ENCODE assay signal across 1 cellular context in genomic region chr18:712401-713134, GRCh38.
A peak's percentile ranks its signal among the peaks of the same experiment; 100 is the strongest.
TF ChIP-seq lines count a peak whose summit lies in the region.

A gene with protein sequence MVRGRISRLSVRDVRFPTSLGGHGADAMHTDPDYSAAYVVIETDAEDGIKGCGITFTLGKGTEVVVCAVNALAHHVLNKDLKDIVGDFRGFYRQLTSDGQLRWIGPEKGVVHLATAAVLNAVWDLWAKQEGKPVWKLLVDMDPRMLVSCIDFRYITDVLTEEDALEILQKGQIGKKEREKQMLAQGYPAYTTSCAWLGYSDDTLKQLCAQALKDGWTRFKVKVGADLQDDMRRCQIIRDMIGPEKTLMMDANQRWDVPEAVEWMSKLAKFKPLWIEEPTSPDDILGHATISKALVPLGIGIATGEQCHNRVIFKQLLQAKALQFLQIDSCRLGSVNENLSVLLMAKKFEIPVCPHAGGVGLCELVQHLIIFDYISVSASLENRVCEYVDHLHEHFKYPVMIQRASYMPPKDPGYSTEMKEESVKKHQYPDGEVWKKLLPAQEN (minus strand): TSS chr18:712630. CDS start chr18:712587, 43 bp downstream.

TF ChIP-seq in HepG2, 621 proteins besides CTCF, POLR2A, EP300 and RAD21 (continued from another document):
- no peak for TF ChIP-seq IRF1 (CRISPR knock-in tag; IDR thresholded peaks at IDR 0.05; ENCODE audit: low read depth)
- no peak for TF ChIP-seq NCOA2 (CRISPR knock-in tag; IDR thresholded peaks at IDR 0.05)
- 0 out of 2 replicates have a peak, but pooled peaks have one; percentile 33 for TF ChIP-seq RARG (CRISPR knock-in tag; IDR thresholded peaks at IDR 0.05; ENCODE audit: low read depth)
- TF ChIP-seq, protein P1, sequence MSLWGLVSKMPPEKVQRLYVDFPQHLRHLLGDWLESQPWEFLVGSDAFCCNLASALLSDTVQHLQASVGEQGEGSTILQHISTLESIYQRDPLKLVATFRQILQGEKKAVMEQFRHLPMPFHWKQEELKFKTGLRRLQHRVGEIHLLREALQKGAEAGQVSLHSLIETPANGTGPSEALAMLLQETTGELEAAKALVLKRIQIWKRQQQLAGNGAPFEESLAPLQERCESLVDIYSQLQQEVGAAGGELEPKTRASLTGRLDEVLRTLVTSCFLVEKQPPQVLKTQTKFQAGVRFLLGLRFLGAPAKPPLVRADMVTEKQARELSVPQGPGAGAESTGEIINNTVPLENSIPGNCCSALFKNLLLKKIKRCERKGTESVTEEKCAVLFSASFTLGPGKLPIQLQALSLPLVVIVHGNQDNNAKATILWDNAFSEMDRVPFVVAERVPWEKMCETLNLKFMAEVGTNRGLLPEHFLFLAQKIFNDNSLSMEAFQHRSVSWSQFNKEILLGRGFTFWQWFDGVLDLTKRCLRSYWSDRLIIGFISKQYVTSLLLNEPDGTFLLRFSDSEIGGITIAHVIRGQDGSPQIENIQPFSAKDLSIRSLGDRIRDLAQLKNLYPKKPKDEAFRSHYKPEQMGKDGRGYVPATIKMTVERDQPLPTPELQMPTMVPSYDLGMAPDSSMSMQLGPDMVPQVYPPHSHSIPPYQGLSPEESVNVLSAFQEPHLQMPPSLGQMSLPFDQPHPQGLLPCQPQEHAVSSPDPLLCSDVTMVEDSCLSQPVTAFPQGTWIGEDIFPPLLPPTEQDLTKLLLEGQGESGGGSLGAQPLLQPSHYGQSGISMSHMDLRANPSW (CRISPR knock-in tag; IDR thresholded peaks at IDR 0.05; ENCODE audit: borderline replicate concordance) = no peak
- TF ChIP-seq ZNF451 (CRISPR knock-in tag; IDR thresholded peaks at IDR 0.05) = peak; percentile 51; the same call in 1 of the 2 replicates
- no peak for TF ChIP-seq ZUFSP (CRISPR knock-in tag; IDR thresholded peaks at IDR 0.05; ENCODE audit: borderline replicate concordance)
- TF ChIP-seq ZSCAN12 (CRISPR knock-in tag; IDR thresholded peaks at IDR 0.05) = no peak
- 0 out of 2 replicates have a peak, but pooled peaks have one; percentile 46 for TF ChIP-seq ZNF589 (CRISPR knock-in tag; conservative IDR thresholded peaks at IDR 0.05)
- no peak for TF ChIP-seq PHF20 (CRISPR knock-in tag; IDR thresholded peaks at IDR 0.05)
- TF ChIP-seq, protein P2, sequence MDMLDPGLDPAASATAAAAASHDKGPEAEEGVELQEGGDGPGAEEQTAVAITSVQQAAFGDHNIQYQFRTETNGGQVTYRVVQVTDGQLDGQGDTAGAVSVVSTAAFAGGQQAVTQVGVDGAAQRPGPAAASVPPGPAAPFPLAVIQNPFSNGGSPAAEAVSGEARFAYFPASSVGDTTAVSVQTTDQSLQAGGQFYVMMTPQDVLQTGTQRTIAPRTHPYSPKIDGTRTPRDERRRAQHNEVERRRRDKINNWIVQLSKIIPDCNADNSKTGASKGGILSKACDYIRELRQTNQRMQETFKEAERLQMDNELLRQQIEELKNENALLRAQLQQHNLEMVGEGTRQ (IDR thresholded peaks at IDR 0.05; ENCODE audit: low read depth, low read length) = no peak
- TF ChIP-seq, protein P2 (CRISPR knock-in tag; IDR thresholded peaks at IDR 0.05; ENCODE audit: borderline replicate concordance) = no peak
- TF ChIP-seq ISX (CRISPR knock-in tag; conservative IDR thresholded peaks at IDR 0.05) = no peak
- TF ChIP-seq RXRB (CRISPR knock-in tag; IDR thresholded peaks at IDR 0.05; ENCODE audit: borderline replicate concordance) = peak; percentile 68; the same call in 1 of the 2 replicates
- peak; percentile 58; the same call in 1 of the 2 replicates for TF ChIP-seq HOXD1 (CRISPR knock-in tag; IDR thresholded peaks at IDR 0.05)
- no peak for TF ChIP-seq JDP2 (CRISPR knock-in tag; IDR thresholded peaks at IDR 0.05; ENCODE audit: borderline replicate concordance)
- no peak for TF ChIP-seq SNAI1 (CRISPR knock-in tag; IDR thresholded peaks at IDR 0.05; ENCODE audit: borderline replicate concordance)
- TF ChIP-seq U2AF1 (optimal IDR thresholded peaks at IDR 0.05; ENCODE audit: low read depth, low read length) = no peak
- TF ChIP-seq, protein P3, sequence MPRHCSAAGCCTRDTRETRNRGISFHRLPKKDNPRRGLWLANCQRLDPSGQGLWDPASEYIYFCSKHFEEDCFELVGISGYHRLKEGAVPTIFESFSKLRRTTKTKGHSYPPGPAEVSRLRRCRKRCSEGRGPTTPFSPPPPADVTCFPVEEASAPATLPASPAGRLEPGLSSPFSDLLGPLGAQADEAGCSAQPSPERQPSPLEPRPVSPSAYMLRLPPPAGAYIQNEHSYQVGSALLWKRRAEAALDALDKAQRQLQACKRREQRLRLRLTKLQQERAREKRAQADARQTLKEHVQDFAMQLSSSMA (CRISPR knock-in tag; IDR thresholded peaks at IDR 0.05) = peak; percentile 75; the same call in 1 of the 2 replicates
- TF ChIP-seq ZNF143 (CRISPR knock-in tag; IDR thresholded peaks at IDR 0.05) = peak; percentile 72
- peak; percentile 17; the same call in 1 of the 2 replicates for TF ChIP-seq NRL (CRISPR knock-in tag; IDR thresholded peaks at IDR 0.05; ENCODE audit: borderline replicate concordance)
- TF ChIP-seq ZNF703 (CRISPR knock-in tag; IDR thresholded peaks at IDR 0.05; ENCODE audit: borderline replicate concordance) = peak; percentile 54; the same call in 1 of the 2 replicates
- no peak for TF ChIP-seq ARID3A (IDR thresholded peaks at IDR 0.05; ENCODE audit: low read depth, low read length)
- no peak for TF ChIP-seq ZNF672 (CRISPR knock-in tag; IDR thresholded peaks at IDR 0.05)
- no peak for TF ChIP-seq EZH2 (conservative IDR thresholded peaks at IDR 0.05; ENCODE audit: low read depth, low read length)
- TF ChIP-seq ZNF44 (CRISPR knock-in tag; IDR thresholded peaks at IDR 0.05) = no peak
- TF ChIP-seq MIER3 (CRISPR knock-in tag; IDR thresholded peaks at IDR 0.05; ENCODE audit: borderline replicate concordance) = peak; percentile 38; the same call in 1 of the 2 replicates
- no peak for TF ChIP-seq HNF1B (CRISPR knock-in tag; IDR thresholded peaks at IDR 0.05)
- TF ChIP-seq, protein P4, sequence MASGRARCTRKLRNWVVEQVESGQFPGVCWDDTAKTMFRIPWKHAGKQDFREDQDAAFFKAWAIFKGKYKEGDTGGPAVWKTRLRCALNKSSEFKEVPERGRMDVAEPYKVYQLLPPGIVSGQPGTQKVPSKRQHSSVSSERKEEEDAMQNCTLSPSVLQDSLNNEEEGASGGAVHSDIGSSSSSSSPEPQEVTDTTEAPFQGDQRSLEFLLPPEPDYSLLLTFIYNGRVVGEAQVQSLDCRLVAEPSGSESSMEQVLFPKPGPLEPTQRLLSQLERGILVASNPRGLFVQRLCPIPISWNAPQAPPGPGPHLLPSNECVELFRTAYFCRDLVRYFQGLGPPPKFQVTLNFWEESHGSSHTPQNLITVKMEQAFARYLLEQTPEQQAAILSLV (CRISPR knock-in tag; IDR thresholded peaks at IDR 0.05; ENCODE audit: borderline replicate concordance) = 0 out of 2 replicates have a peak, but pooled peaks have one; percentile 73
- TF ChIP-seq ZNF33A (CRISPR knock-in tag; IDR thresholded peaks at IDR 0.05; ENCODE audit: borderline replicate concordance) = peak; percentile 27; the same call in 1 of the 2 replicates
- peak; percentile 68; the same call in 1 of the 2 replicates for TF ChIP-seq ZNF552 (CRISPR knock-in tag; IDR thresholded peaks at IDR 0.05; ENCODE audit: borderline replicate concordance)
- TF ChIP-seq NBN (conservative IDR thresholded peaks at IDR 0.05) = no peak
- TF ChIP-seq, protein P5, sequence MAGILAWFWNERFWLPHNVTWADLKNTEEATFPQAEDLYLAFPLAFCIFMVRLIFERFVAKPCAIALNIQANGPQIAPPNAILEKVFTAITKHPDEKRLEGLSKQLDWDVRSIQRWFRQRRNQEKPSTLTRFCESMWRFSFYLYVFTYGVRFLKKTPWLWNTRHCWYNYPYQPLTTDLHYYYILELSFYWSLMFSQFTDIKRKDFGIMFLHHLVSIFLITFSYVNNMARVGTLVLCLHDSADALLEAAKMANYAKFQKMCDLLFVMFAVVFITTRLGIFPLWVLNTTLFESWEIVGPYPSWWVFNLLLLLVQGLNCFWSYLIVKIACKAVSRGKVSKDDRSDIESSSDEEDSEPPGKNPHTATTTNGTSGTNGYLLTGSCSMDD (CRISPR knock-in tag; IDR thresholded peaks at IDR 0.05) = no peak
- no peak for TF ChIP-seq HDAC6 (IDR thresholded peaks at IDR 0.05; ENCODE audit: low read depth, low read length)
- no peak for TF ChIP-seq MEF2D (CRISPR knock-in tag; IDR thresholded peaks at IDR 0.05)
- peak; percentile 46 for TF ChIP-seq ETV5 (CRISPR knock-in tag; IDR thresholded peaks at IDR 0.05; ENCODE audit: borderline replicate concordance)
- TF ChIP-seq BRD4 (CRISPR knock-in tag; IDR thresholded peaks at IDR 0.05) = peak; percentile 37; the same call in 1 of the 2 replicates
- TF ChIP-seq, protein P6, sequence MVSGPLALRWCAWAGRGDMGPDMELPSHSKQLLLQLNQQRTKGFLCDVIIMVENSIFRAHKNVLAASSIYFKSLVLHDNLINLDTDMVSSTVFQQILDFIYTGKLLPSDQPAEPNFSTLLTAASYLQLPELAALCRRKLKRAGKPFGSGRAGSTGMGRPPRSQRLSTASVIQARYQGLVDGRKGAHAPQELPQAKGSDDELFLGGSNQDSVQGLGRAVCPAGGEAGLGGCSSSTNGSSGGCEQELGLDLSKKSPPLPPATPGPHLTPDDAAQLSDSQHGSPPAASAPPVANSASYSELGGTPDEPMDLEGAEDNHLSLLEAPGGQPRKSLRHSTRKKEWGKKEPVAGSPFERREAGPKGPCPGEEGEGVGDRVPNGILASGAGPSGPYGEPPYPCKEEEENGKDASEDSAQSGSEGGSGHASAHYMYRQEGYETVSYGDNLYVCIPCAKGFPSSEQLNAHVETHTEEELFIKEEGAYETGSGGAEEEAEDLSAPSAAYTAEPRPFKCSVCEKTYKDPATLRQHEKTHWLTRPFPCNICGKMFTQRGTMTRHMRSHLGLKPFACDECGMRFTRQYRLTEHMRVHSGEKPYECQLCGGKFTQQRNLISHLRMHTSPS (CRISPR knock-in tag; IDR thresholded peaks at IDR 0.05; ENCODE audit: low read depth) = no peak; the same call in 1 of the 2 replicates
- no peak for TF ChIP-seq RELA (CRISPR knock-in tag; IDR thresholded peaks at IDR 0.05)
